Comparison of ENCODE assay signal across 15 cellular contexts in genomic region chr9:95764920-95765319, GRCh38.
DNase-seq lines count a peak whose midpoint lies in the region; ATAC-seq and TF ChIP-seq lines count a peak whose summit lies in the region.
"Had no signal": no experiment of that assay in that cellular context is flagged by ENCODE, and none has a peak within 500 bp of the region (broad histone marks: within the 10 kb centered on the region; RNA-seq: fewer than 3 reads in every experiment).

No MANE protein-coding gene starts in this region.

- no peak overlapping the region for H3K4me3 Mint-ChIP-seq in stimulated activated naive CD8-positive, alpha-beta T cell treated with anti-CD3 and anti-CD28 coated beads, Interleukin-15, amount 100 ng/mL, for 72 hours
- H3K4me3 Mint-ChIP-seq in neural progenitor cell: no peak overlapping the region
- H3K4me3 Mint-ChIP-seq: natural killer cell treated with Interleukin-12 subunit alpha and Interleukin-12 subunit beta and Interleukin-15 and Interleukin-18, amount 100 ng/mL, for 72 hours had no signal

- no peak overlapping the region for H2AFZ ChIP-seq in neural progenitor cell (replicated peaks)

- intact Hi-C loops in cardiac septum (cut with DNase I): no loop called here

- H3K27me3 Mint-ChIP-seq in stimulated activated naive CD8-positive, alpha-beta T cell treated with anti-CD3 and anti-CD28 coated beads, Interleukin-15, amount 100 ng/mL, for 72 hours: peaks cover 6% of the 10 kb centered on the region
- H3K27me3 Mint-ChIP-seq in neural progenitor cell (ENCODE audit: insufficient read depth, low read depth): peaks cover 13% of the 10 kb centered on the region

- H3K36me3 Mint-ChIP-seq in neural progenitor cell: no peaks in the 10 kb centered on the region
- H3K36me3 Mint-ChIP-seq: natural killer cell treated with Interleukin-12 subunit alpha and Interleukin-12 subunit beta and Interleukin-15 and Interleukin-18, amount 100 ng/mL, for 72 hours had no signal

- peaks cover 11% of the 10 kb centered on the region for H3K4me1 Mint-ChIP-seq in stimulated activated naive CD8-positive, alpha-beta T cell treated with anti-CD3 and anti-CD28 coated beads, Interleukin-15, amount 100 ng/mL, for 72 hours
- peaks cover 29% of the 10 kb centered on the region for H3K4me1 Mint-ChIP-seq in neural progenitor cell

- peak overlapping the region; percentile 11 for H3K4me3 ChIP-seq in coronary artery
- H3K4me3 ChIP-seq in neural progenitor cell: no peak overlapping the region
- H3K4me3 ChIP-seq: MG63 had no signal

- H4K20me1 ChIP-seq in neural progenitor cell (ENCODE audit: low read depth): no peaks in the 10 kb centered on the region

- peaks cover 4% of the 10 kb centered on the region for H3K27me3 ChIP-seq in neural progenitor cell
- H3K27me3 ChIP-seq: gastrocnemius medialis, MG63 had no signal

- peak overlapping the region; percentile 20 to 59 for H3K27ac Mint-ChIP-seq in stimulated activated naive CD8-positive, alpha-beta T cell treated with anti-CD3 and anti-CD28 coated beads, Interleukin-15, amount 100 ng/mL, for 72 hours
- H3K27ac Mint-ChIP-seq in neural progenitor cell: peak overlapping the region; percentile 96
- H3K27ac Mint-ChIP-seq: natural killer cell treated with Interleukin-12 subunit alpha and Interleukin-12 subunit beta and Interleukin-15 and Interleukin-18, amount 100 ng/mL, for 72 hours had no signal

- H3K79me2 ChIP-seq in neural progenitor cell (ENCODE audit: low read depth): no peaks in the 10 kb centered on the region

- no peak for TF ChIP-seq CTCF in coronary artery (IDR thresholded peaks at IDR 0.05)
- TF ChIP-seq CTCF in neural progenitor cell (IDR thresholded peaks at IDR 0.05): no peak

- H3K27ac ChIP-seq in coronary artery (no peak overlapping the region), neural progenitor cell (no peak overlapping the region), caudate nucleus (ENCODE audit: low read depth, low read length) (no peak overlapping the region)
- H3K27ac ChIP-seq: gastrocnemius medialis had no signal

- no peak for ATAC-seq in stimulated activated naive CD8-positive, alpha-beta T cell treated with anti-CD3 and anti-CD28 coated beads, Interleukin-15, amount 100 ng/mL, for 72 hours
- no peak for ATAC-seq in stimulated activated naive CD8-positive, alpha-beta T cell treated with anti-CD3 and anti-CD28 coated beads, Interleukin-15, Interleukin-2, amounts not matched to agents 100 U/mL and 50 U/mL, for 24 hours
- ATAC-seq: gastrocnemius medialis; natural killer cell treated with Interleukin-12 subunit alpha and Interleukin-12 subunit beta and Interleukin-15 and Interleukin-18, amount 100 ng/mL, for 72 hours had no signal

- peaks cover 26% of the 10 kb centered on the region for H3K4me1 ChIP-seq in neural progenitor cell
- H3K4me1 ChIP-seq: gastrocnemius medialis had no signal

- H3K9ac ChIP-seq in neural progenitor cell: no peak overlapping the region

- H3K9me3 Mint-ChIP-seq in stimulated activated naive CD8-positive, alpha-beta T cell treated with anti-CD3 and anti-CD28 coated beads, Interleukin-15, amount 100 ng/mL, for 72 hours: peaks cover 7% of the 10 kb centered on the region in 2 donors
- H3K9me3 Mint-ChIP-seq in neural progenitor cell: no peaks in the 10 kb centered on the region

- no peaks in the 10 kb centered on the region for H3K36me3 ChIP-seq in neural progenitor cell
- H3K36me3 ChIP-seq: gastrocnemius medialis, MG63 had no signal

- H3K4me2 ChIP-seq in neural progenitor cell: no peak overlapping the region

- DNase-seq in stimulated activated naive CD8-positive, alpha-beta T cell treated with anti-CD3 and anti-CD28 coated beads, Interleukin-15, amount 100 ng/mL, for 72 hours: no peak
- no peak for DNase-seq in stimulated activated naive CD8-positive, alpha-beta T cell treated with anti-CD3 and anti-CD28 coated beads, Interleukin-15, Interleukin-2, amounts not matched to agents 100 U/mL and 50 U/mL, for 24 hours
- DNase-seq in coronary artery (ENCODE audit: low spot score): no peak
- DNase-seq in neural progenitor cell (ENCODE audit: low spot score): no peak
- DNase-seq in caudate nucleus (lab: John Stamatoyannopoulos, UW): no peak
- DNase-seq in NCI-H1694 treated with DMSO at 0.1 percent for 48 hours (lab: John Stamatoyannopoulos, UW): no peak
- DNase-seq in effector CD8-positive, alpha-beta T cell (lab: John Stamatoyannopoulos, UW): no peak
- no peak for DNase-seq in cardiac septum (ENCODE audit: low spot score)
- DNase-seq: activated CD8-positive, alpha-beta memory T cell treated with anti-CD3 and anti-CD28 coated beads, Interleukin-2, amount 50 U/mL, for 48 hours; gastrocnemius medialis; kidney; MG63; NCI-H524; RPMI8226 had no signal

- no peaks in the 10 kb centered on the region for H3K9me3 ChIP-seq in neural progenitor cell (ENCODE audit: low read depth)
- H3K9me3 ChIP-seq: gastrocnemius medialis, MG63 had no signal

- peaks cover 7% of the 10 kb centered on the region for H3F3A ChIP-seq in neural progenitor cell (ENCODE audit: low read depth)
